Comparison of ENCODE assay signal across 8 cellular contexts in the genomic region with DNA sequence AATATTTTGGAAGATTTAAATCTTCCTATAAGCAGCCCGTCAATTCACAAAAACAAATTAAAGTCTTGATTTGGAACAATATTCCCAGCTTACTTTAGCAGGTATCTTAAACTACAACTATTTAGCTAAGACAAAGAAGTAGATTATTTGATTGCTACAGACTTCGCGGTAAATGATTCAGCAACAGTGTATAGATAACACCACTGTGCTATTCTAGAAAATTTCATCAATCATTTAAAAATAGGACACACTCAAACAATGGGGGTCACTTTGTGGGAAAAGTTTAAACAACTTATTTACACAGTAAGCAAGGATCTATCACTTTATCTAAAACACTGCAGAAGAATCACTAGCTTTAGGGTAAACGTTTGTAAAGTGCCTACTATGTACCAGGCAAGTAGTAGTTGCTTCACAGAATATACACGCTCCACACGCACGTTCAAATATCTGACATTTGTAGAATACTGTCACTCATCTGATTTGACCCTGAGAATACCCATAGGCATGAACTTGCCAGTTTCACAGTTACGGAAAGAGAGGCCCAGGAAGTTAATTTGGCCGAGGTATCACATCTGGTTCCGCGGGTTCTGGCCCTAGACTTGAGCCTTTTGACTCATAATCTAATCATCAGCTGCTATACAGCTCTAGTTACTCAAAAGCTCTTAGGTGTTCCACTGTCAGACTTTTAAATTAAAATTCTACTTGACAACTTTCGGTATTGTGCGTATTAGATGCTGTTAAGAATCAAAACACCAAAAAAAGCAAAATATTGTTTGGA. TPM values are rescaled to one million over a fixed set of nuclear protein-coding genes. Genes with fewer than 3 reads are reported as not detected.
DNase-seq lines count a peak whose midpoint lies in the region; FAIRE-seq and TF ChIP-seq lines count a peak whose summit lies in the region.

No MANE protein-coding gene starts in this region.

- no TSS peak for BruUV-seq in A673 (replicated peaks; lab: Mats Ljungman, UMichigan)

- H3K9me3 ChIP-seq in A673 (ENCODE audit: low read depth, low read length, poor library complexity, severe bottlenecking) (no peaks in the 10 kb centered on the region), HEK293 (ENCODE audit: control insufficient read depth, insufficient read depth, low read depth, low read length) (no peaks in the 10 kb centered on the region), astrocyte (ENCODE audit: insufficient read depth, low read depth, low read length) (no peaks in the 10 kb centered on the region), liver (ENCODE audit: control insufficient read depth in 4 of 4, low read length in 3 of 4) (no peaks in the 10 kb centered on the region), tibial artery (no peaks in the 10 kb centered on the region)

- DNase-seq in A673 (ENCODE audit: low spot score) (no peak), astrocyte (ENCODE audit: low read depth) (peak; percentile 48), tibial artery (no peak), HK-2 (ENCODE audit: unreplicated experiment) (no peak), NCI-H2107 (lab: John Stamatoyannopoulos, UW) (no peak), kidney glomerular epithelial cell (lab: John Stamatoyannopoulos, UW) (no peak)

- no peaks in the 10 kb centered on the region for H4K20me1 ChIP-seq in astrocyte (ENCODE audit: insufficient read depth, low read length)

- peak overlapping the region; percentile 94 for H3K4me3 Mint-ChIP-seq in astrocyte (ENCODE audit: unreplicated experiment)

- no peak overlapping the region for H3K27ac ChIP-seq in A673 (ENCODE audit: low read depth, low read length, poor library complexity, severe bottlenecking)
- peak overlapping the region; percentile 65 for H3K27ac ChIP-seq in HEK293 (ENCODE audit: extremely low read depth, low read depth, low read length)
- peak overlapping the region; percentile 59 for H3K27ac ChIP-seq in astrocyte (ENCODE audit: low read depth, low read length)
- peak overlapping the region; percentile 57 to 82 for H3K27ac ChIP-seq in liver (ENCODE audit: low read depth in 1 of 2, low read length in 2 of 2)
- H3K27ac ChIP-seq in tibial artery = peak overlapping the region; percentile 70

- no peaks in the 10 kb centered on the region for H3K36me3 Mint-ChIP-seq in astrocyte (ENCODE audit: low read depth, unreplicated experiment)

- no peaks in the 10 kb centered on the region for H3K9me3 Mint-ChIP-seq in astrocyte (ENCODE audit: unreplicated experiment)

- H3K4me1 ChIP-seq in A673 (ENCODE audit: insufficient read depth, low read length, poor library complexity, severe bottlenecking) (no peaks in the 10 kb centered on the region), HEK293 (ENCODE audit: control insufficient read depth, insufficient read depth, low read length) (peaks cover 6% of the 10 kb centered on the region; the same call in 1 of the 2 replicates), astrocyte (ENCODE audit: insufficient read depth, low read length) (peaks cover 9% of the 10 kb centered on the region), liver (ENCODE audit: control insufficient read depth in 4 of 4, insufficient read depth in 4 of 4, low read length in 3 of 4) (peaks cover 3 to 11% (median 9%) of the 10 kb centered on the region in 4 donors), tibial artery (peaks cover 0 to 8% (median 3%) of the 10 kb centered on the region in 4 donors)

- H3K27ac Mint-ChIP-seq in astrocyte (ENCODE audit: unreplicated experiment) = peak overlapping the region; percentile 43

- FAIRE-seq in astrocyte (lab: Jason Lieb, UNC) = peak; percentile 20

- H3K27me3 Mint-ChIP-seq in astrocyte (ENCODE audit: low read depth, unreplicated experiment) = peaks cover 5% of the 10 kb centered on the region

- no peaks in the 10 kb centered on the region for H3K79me2 ChIP-seq in astrocyte (ENCODE audit: insufficient read depth, low read length)

- peaks cover 8% of the 10 kb centered on the region for H3K4me1 Mint-ChIP-seq in astrocyte (ENCODE audit: low read depth, unreplicated experiment)

- H3K9ac ChIP-seq in astrocyte (ENCODE audit: low read length) (peak overlapping the region; percentile 88), liver (ENCODE audit: low read depth in 1 of 2, low read length in 2 of 2) (peak overlapping the region; percentile 52 to 64)

- 24% methylated on average over 13 of the region's 13 CpGs for WGBS in liver

- no peaks in the 10 kb centered on the region for H3K36me3 ChIP-seq in A673 (ENCODE audit: insufficient read depth, low read length, poor library complexity, severe bottlenecking)
- H3K36me3 ChIP-seq in HEK293 (ENCODE audit: control insufficient read depth in 2 of 2, insufficient read depth in 1 of 2, low read length in 2 of 2) = no peaks in the 10 kb centered on the region; a peak in 1 of 3 replicates
- H3K36me3 ChIP-seq in astrocyte (ENCODE audit: insufficient read depth, low read length) = no peaks in the 10 kb centered on the region
- H3K36me3 ChIP-seq in liver (ENCODE audit: control insufficient read depth in 4 of 4, insufficient read depth in 3 of 4, low read depth in 1 of 4, low read length in 3 of 4) = no peaks in the 10 kb centered on the region
- no peaks in the 10 kb centered on the region for H3K36me3 ChIP-seq in tibial artery

- intact Hi-C loops in A673 (cut with micrococcal nuclease; ENCODE audit: unreplicated experiment) = no loop called here
- intact Hi-C loops in tibial artery (cut with DNase I; ENCODE audit: low total_unique reads) = no loop called here

- H3K4me2 ChIP-seq in astrocyte (ENCODE audit: low read length) = peak overlapping the region; percentile 100

- TF ChIP-seq CTCF in A673 (conservative IDR thresholded peaks at IDR 0.05; ENCODE audit: low read depth, low read length) (no peak), HEK293 (tag by site-specific recombination; IDR thresholded peaks at IDR 0.05) (no peak), astrocyte (IDR thresholded peaks at IDR 0.05; ENCODE audit: insufficient read depth, low read depth, low read length) (no peak), liver (IDR thresholded peaks at IDR 0.05; ENCODE audit: low read depth, low read length, missing input control) (no peak), tibial artery (IDR thresholded peaks at IDR 0.05) (no peak)

- peak overlapping the region; percentile 98 for H2AFZ ChIP-seq in astrocyte (ENCODE audit: low read depth, low read length)

- POLR2A ChIA-PET in A673 (lab: Charles Lee; ENCODE audit: low non-redundant PET) = interaction anchor here (0.5 kb wide), 1 partner anchor 16 kb away, joined by 3 read pairs; no protein-coding TSS in a partner anchor
- POLR2A ChIA-PET in HEK293 (lab: Yijun Ruan, JAX) = interaction anchor here (0.8 to 2.4 kb wide), 7 partner anchors 8 to 321 kb away, joined by 3 to 15 read pairs (median 4); partner anchors contain the start of genes BCAS2, NRAS and TRIM33

- no peak for TF ChIP-seq RAD21 in liver (IDR thresholded peaks at IDR 0.05)

- H3K4me3 ChIP-seq in A673 (ENCODE audit: low read depth, low read length, poor library complexity, severe bottlenecking) (peak overlapping the region; percentile 70), HEK293 (ENCODE audit: low read depth, low read length) (peak overlapping the region; percentile 80), astrocyte (ENCODE audit: insufficient read depth, low read depth, low read length) (peak overlapping the region; percentile 89), liver (ENCODE audit: low read depth in 1 of 3, low read length in 3 of 3) (peak overlapping the region; percentile 64 to 83 (median 79)), tibial artery (peak overlapping the region; percentile 60 to 81)

- CTCF ChIA-PET in A673 (lab: Charles Lee) (interaction anchor here (1.1 kb wide), 1 partner anchor 690 kb away, joined by 4 read pairs; the partner anchor contains the start of gene OLFML3), HEK293 (lab: Yijun Ruan, JAX) (interaction anchor here (0.5 to 1.6 kb wide), 7 partner anchors 13 to 430 kb away, joined by 3 to 6 read pairs (median 4); partner anchors contain the start of gene AMPD1)

- H3K27me3 ChIP-seq in A673 (replicated peaks; ENCODE audit: insufficient read depth, low read depth, low read length, poor library complexity) = no peaks in the 10 kb centered on the region
- no peaks in the 10 kb centered on the region for H3K27me3 ChIP-seq in astrocyte (ENCODE audit: insufficient read depth, low read length)
- H3K27me3 ChIP-seq in liver (ENCODE audit: control insufficient read depth in 4 of 4, insufficient read depth in 4 of 4, low read length in 3 of 4) = no peaks in the 10 kb centered on the region
- H3K27me3 ChIP-seq in tibial artery = no peaks in the 10 kb centered on the region

TF ChIP-seq in HEK293, 187 proteins besides CTCF, POLR2A, EP300 and RAD21:
- no peak for TF ChIP-seq ZNF266 (tag by site-specific recombination; IDR thresholded peaks at IDR 0.05; ENCODE audit: low read depth)
- TF ChIP-seq TRIM28 (IDR thresholded peaks at IDR 0.05; ENCODE audit: borderline replicate concordance, low read length) = 0 out of 2 replicates have a peak, but pooled peaks have one; percentile 29
- TF ChIP-seq ZNF623 (tag by site-specific recombination; IDR thresholded peaks at IDR 0.05) = no peak
- TF ChIP-seq MYNN (tag by site-specific recombination; IDR thresholded peaks at IDR 0.05; ENCODE audit: borderline replicate concordance) = 0 out of 2 replicates have a peak, but pooled peaks have one; percentile 15

RNA-seq across cellular contexts. Expression of gene DENND2C, which starts 0.9 kb away (rescaled TPM):
- total RNA-seq in A673 (2021) (1.9 and 2.5 TPM in 2 replicates), astrocyte (2.8 and 3.2 TPM in 2 replicates), liver (1 to 10 TPM; 1.3 to 5.6 TPM)
- 1 to 10 TPM; 1.9 to 4.9 TPM for polyA plus RNA-seq in liver

RNA-seq across cellular contexts. Expression of gene AMPD1, which starts 26.4 kb away (rescaled TPM):
- 0.19 and 0.37 TPM in 2 replicates for total RNA-seq in A673 (2021)
- total RNA-seq in astrocyte = not detected in 2 replicates
- total RNA-seq in liver = not detected
- under 1 TPM in 1 of 2 donors, not detected in 1; 0.03 TPM for polyA plus RNA-seq in liver

RNA-seq across cellular contexts. Expression of gene NRAS, which starts 47.6 kb away (rescaled TPM):
- total RNA-seq in A673 (2021) = 72.2 and 79.1 TPM in 2 replicates
- 59.1 and 63.8 TPM in 2 replicates for total RNA-seq in astrocyte
- 10 to 100 TPM; 17.7 to 36.0 TPM for total RNA-seq in liver
- polyA plus RNA-seq in liver = 1 to 10 TPM; 6.7 to 9.1 TPM
